1 cellular context compared by ENCODE assay signal in genomic region chr7:4642468-4643203, GRCh38.
TF ChIP-seq lines count a peak whose summit lies in the region.

No MANE protein-coding gene starts in this region.

TF ChIP-seq in H1, 55 proteins besides CTCF, POLR2A, EP300 and RAD21 (continued from another document):
- TF ChIP-seq CHD7 (IDR thresholded peaks at IDR 0.05; ENCODE audit: insufficient replicate concordance, low read length) (no peak), RNF2 (IDR thresholded peaks at IDR 0.05; ENCODE audit: borderline replicate concordance, low read depth, low read length, missing control alignments, poor library complexity, severe bottlenecking) (no peak), TAF7 (optimal IDR thresholded peaks at IDR 0.05; ENCODE audit: borderline replicate concordance, low read depth, low read length) (no peak), JUND (IDR thresholded peaks at IDR 0.05; ENCODE audit: low read length) (no peak)
